In genomic region chrX:153794018-153794896, GRCh38 we compare ENCODE assay signal across 1 cellular context.
A peak's percentile ranks its signal among the peaks of the same experiment; 100 is the strongest.
TF ChIP-seq lines count a peak whose summit lies in the region.

IDH3G (minus strand) TSS chrX:153794375; CDS start chrX:153794326, 49 bp downstream.
SSR4 (plus strand) TSS chrX:153794668; CDS start chrX:153794688, 20 bp downstream.

TF ChIP-seq in K562, 482 proteins besides CTCF, POLR2A, EP300 and RAD21 (continued from another document and continues in another):
- TF ChIP-seq, protein P1, sequence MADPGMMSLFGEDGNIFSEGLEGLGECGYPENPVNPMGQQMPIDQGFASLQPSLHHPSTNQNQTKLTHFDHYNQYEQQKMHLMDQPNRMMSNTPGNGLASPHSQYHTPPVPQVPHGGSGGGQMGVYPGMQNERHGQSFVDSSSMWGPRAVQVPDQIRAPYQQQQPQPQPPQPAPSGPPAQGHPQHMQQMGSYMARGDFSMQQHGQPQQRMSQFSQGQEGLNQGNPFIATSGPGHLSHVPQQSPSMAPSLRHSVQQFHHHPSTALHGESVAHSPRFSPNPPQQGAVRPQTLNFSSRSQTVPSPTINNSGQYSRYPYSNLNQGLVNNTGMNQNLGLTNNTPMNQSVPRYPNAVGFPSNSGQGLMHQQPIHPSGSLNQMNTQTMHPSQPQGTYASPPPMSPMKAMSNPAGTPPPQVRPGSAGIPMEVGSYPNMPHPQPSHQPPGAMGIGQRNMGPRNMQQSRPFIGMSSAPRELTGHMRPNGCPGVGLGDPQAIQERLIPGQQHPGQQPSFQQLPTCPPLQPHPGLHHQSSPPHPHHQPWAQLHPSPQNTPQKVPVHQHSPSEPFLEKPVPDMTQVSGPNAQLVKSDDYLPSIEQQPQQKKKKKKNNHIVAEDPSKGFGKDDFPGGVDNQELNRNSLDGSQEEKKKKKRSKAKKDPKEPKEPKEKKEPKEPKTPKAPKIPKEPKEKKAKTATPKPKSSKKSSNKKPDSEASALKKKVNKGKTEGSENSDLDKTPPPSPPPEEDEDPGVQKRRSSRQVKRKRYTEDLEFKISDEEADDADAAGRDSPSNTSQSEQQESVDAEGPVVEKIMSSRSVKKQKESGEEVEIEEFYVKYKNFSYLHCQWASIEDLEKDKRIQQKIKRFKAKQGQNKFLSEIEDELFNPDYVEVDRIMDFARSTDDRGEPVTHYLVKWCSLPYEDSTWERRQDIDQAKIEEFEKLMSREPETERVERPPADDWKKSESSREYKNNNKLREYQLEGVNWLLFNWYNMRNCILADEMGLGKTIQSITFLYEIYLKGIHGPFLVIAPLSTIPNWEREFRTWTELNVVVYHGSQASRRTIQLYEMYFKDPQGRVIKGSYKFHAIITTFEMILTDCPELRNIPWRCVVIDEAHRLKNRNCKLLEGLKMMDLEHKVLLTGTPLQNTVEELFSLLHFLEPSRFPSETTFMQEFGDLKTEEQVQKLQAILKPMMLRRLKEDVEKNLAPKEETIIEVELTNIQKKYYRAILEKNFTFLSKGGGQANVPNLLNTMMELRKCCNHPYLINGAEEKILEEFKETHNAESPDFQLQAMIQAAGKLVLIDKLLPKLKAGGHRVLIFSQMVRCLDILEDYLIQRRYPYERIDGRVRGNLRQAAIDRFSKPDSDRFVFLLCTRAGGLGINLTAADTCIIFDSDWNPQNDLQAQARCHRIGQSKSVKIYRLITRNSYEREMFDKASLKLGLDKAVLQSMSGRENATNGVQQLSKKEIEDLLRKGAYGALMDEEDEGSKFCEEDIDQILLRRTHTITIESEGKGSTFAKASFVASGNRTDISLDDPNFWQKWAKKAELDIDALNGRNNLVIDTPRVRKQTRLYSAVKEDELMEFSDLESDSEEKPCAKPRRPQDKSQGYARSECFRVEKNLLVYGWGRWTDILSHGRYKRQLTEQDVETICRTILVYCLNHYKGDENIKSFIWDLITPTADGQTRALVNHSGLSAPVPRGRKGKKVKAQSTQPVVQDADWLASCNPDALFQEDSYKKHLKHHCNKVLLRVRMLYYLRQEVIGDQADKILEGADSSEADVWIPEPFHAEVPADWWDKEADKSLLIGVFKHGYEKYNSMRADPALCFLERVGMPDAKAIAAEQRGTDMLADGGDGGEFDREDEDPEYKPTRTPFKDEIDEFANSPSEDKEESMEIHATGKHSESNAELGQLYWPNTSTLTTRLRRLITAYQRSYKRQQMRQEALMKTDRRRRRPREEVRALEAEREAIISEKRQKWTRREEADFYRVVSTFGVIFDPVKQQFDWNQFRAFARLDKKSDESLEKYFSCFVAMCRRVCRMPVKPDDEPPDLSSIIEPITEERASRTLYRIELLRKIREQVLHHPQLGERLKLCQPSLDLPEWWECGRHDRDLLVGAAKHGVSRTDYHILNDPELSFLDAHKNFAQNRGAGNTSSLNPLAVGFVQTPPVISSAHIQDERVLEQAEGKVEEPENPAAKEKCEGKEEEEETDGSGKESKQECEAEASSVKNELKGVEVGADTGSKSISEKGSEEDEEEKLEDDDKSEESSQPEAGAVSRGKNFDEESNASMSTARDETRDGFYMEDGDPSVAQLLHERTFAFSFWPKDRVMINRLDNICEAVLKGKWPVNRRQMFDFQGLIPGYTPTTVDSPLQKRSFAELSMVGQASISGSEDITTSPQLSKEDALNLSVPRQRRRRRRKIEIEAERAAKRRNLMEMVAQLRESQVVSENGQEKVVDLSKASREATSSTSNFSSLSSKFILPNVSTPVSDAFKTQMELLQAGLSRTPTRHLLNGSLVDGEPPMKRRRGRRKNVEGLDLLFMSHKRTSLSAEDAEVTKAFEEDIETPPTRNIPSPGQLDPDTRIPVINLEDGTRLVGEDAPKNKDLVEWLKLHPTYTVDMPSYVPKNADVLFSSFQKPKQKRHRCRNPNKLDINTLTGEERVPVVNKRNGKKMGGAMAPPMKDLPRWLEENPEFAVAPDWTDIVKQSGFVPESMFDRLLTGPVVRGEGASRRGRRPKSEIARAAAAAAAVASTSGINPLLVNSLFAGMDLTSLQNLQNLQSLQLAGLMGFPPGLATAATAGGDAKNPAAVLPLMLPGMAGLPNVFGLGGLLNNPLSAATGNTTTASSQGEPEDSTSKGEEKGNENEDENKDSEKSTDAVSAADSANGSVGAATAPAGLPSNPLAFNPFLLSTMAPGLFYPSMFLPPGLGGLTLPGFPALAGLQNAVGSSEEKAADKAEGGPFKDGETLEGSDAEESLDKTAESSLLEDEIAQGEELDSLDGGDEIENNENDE (IDR thresholded peaks at IDR 0.05; ENCODE audit: low read depth, low read length): no peak
- TF ChIP-seq RBM17 (IDR thresholded peaks at IDR 0.05; ENCODE audit: borderline replicate concordance, low read depth, low read length) (no peak), CBFB (CRISPR knock-in tag; IDR thresholded peaks at IDR 0.05) (no peak), MLX (CRISPR knock-in tag; conservative IDR thresholded peaks at IDR 0.05) (no peak), ZNF174 (CRISPR knock-in tag; IDR thresholded peaks at IDR 0.05) (no peak), SRSF9 (IDR thresholded peaks at IDR 0.05; ENCODE audit: borderline replicate concordance, low read depth, low read length) (no peak), ZNF23 (CRISPR knock-in tag; IDR thresholded peaks at IDR 0.05) (no peak), YBX1 (IDR thresholded peaks at IDR 0.05) (no peak), BRD4 (IDR thresholded peaks at IDR 0.05) (peak; percentile 53; the same call in 1 of the 2 replicates), USF2 (CRISPR knock-in tag; IDR thresholded peaks at IDR 0.05) (no peak), WHSC1 (IDR thresholded peaks at IDR 0.05; ENCODE audit: low read length) (no peak), RBM34 (IDR thresholded peaks at IDR 0.05; ENCODE audit: borderline replicate concordance, insufficient read depth, low read length) (no peak), ZBTB33 (CRISPR knock-in tag; IDR thresholded peaks at IDR 0.05) (no peak), MCM7 (IDR thresholded peaks at IDR 0.05) (no peak), DEAF1 (CRISPR knock-in tag; IDR thresholded peaks at IDR 0.05) (no peak), BACH1 (tag; IDR thresholded peaks at IDR 0.05) (no peak), HNRNPL (IDR thresholded peaks at IDR 0.05; ENCODE audit: low read depth, low read length) (no peak), ATF1 (CRISPR knock-in tag; IDR thresholded peaks at IDR 0.05) (peak; percentile 62), ATF1 (tag; IDR thresholded peaks at IDR 0.05) (peak; percentile 96), GATAD2A (IDR thresholded peaks at IDR 0.05) (no peak), ARHGAP35 (IDR thresholded peaks at IDR 0.05; ENCODE audit: partially characterized antibody) (peak; percentile 89), SMARCA5 (IDR thresholded peaks at IDR 0.05) (no peak), FOXA1 (IDR thresholded peaks at IDR 0.05; ENCODE audit: borderline replicate concordance) (no peak), ZC3H8 (IDR thresholded peaks at IDR 0.05) (no peak), ZNF76 (CRISPR knock-in tag; IDR thresholded peaks at IDR 0.05; ENCODE audit: borderline replicate concordance) (no peak), RAD51 (IDR thresholded peaks at IDR 0.05; ENCODE audit: borderline replicate concordance, low read depth) (no peak), ZNF444 (CRISPR knock-in tag; IDR thresholded peaks at IDR 0.05) (no peak), ASH1L (IDR thresholded peaks at IDR 0.05; ENCODE audit: borderline replicate concordance, low read depth, partially characterized antibody) (peak; percentile 79), ZBED1 (IDR thresholded peaks at IDR 0.05) (no peak), CEBPZ (IDR thresholded peaks at IDR 0.05; ENCODE audit: borderline replicate concordance, low read depth, low read length) (no peak), MNT (conservative IDR thresholded peaks at IDR 0.05) (peak; percentile 85 to 92), ZSCAN29 (IDR thresholded peaks at IDR 0.05) (no peak), EWSR1 (IDR thresholded peaks at IDR 0.05; ENCODE audit: borderline replicate concordance, low read depth, partially characterized antibody) (no peak)
- TF ChIP-seq, protein P2, sequence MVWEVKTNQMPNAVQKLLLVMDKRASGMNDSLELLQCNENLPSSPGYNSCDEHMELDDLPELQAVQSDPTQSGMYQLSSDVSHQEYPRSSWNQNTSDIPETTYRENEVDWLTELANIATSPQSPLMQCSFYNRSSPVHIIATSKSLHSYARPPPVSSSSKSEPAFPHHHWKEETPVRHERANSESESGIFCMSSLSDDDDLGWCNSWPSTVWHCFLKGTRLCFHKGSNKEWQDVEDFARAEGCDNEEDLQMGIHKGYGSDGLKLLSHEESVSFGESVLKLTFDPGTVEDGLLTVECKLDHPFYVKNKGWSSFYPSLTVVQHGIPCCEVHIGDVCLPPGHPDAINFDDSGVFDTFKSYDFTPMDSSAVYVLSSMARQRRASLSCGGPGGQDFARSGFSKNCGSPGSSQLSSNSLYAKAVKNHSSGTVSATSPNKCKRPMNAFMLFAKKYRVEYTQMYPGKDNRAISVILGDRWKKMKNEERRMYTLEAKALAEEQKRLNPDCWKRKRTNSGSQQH (CRISPR knock-in tag; IDR thresholded peaks at IDR 0.05): no peak
- TF ChIP-seq, protein P3, sequence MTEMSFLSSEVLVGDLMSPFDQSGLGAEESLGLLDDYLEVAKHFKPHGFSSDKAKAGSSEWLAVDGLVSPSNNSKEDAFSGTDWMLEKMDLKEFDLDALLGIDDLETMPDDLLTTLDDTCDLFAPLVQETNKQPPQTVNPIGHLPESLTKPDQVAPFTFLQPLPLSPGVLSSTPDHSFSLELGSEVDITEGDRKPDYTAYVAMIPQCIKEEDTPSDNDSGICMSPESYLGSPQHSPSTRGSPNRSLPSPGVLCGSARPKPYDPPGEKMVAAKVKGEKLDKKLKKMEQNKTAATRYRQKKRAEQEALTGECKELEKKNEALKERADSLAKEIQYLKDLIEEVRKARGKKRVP (CRISPR knock-in tag; IDR thresholded peaks at IDR 0.05): no peak
- TF ChIP-seq, protein P4, sequence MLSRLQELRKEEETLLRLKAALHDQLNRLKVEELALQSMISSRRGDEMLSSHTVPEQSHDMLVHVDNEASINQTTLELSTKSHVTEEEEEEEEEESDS (CRISPR knock-in tag; IDR thresholded peaks at IDR 0.05): no peak
